Comparison of ENCODE assay signal across 17 cellular contexts in genomic region chr13:56561327-56561726, GRCh38.
DNase-seq lines count a peak whose midpoint lies in the region; ATAC-seq and TF ChIP-seq lines count a peak whose summit lies in the region.
"Had no signal": no experiment of that assay in that cellular context is flagged by ENCODE, and none has a peak within 500 bp of the region (broad histone marks: within the 10 kb centered on the region; RNA-seq: fewer than 3 reads in every experiment).

No MANE protein-coding gene starts in this region.

- no peaks in the 10 kb centered on the region for H3K36me3 ChIP-seq in neural cell (ENCODE audit: insufficient read depth, low read length)
- H3K36me3 ChIP-seq: Peyer's patch, upper lobe of right lung had no signal

- no peak overlapping the region for H2AFZ ChIP-seq in neural cell (ENCODE audit: low read depth, low read length)

- H3K79me2 ChIP-seq in neural cell (replicated peaks; ENCODE audit: insufficient read depth, low read length), result no peaks in the 10 kb centered on the region

- TF ChIP-seq CTCF in LNCAP (IDR thresholded peaks at IDR 0.05) (peak; percentile 59), neural cell (IDR thresholded peaks at IDR 0.05; ENCODE audit: poor library complexity, severe bottlenecking) (peak; percentile 26)

- no peak for ATAC-seq in GM18517 (IDR thresholded peaks at IDR 0.05; ENCODE audit: unreplicated experiment)
- ATAC-seq: upper lobe of right lung had no signal

- H3K4me2 ChIP-seq in neural cell (ENCODE audit: low read length), result no peak overlapping the region

- H3K9me2 ChIP-seq in neural cell (ENCODE audit: insufficient read depth, low read length), result no peaks in the 10 kb centered on the region

- no peaks in the 10 kb centered on the region for H3F3A ChIP-seq in neural cell (ENCODE audit: insufficient read depth, low read length, poor library complexity, severe bottlenecking)

- no peak overlapping the region for H3K4me3 ChIP-seq in neural cell (ENCODE audit: low read length)
- H3K4me3 ChIP-seq: Peyer's patch, upper lobe of right lung had no signal

- H3K27ac ChIP-seq in neural cell (ENCODE audit: low read length), result no peak overlapping the region
- H3K27ac ChIP-seq: Peyer's patch, upper lobe of right lung had no signal

- H3K27me3 ChIP-seq in neural cell (ENCODE audit: insufficient read depth, low read depth, low read length), result no peaks in the 10 kb centered on the region
- H3K27me3 ChIP-seq: Peyer's patch, upper lobe of right lung had no signal

- TF ChIP-seq RAD21 in neural cell (conservative IDR thresholded peaks at IDR 0.05), result no peak

- H4K20me1 ChIP-seq in neural cell (ENCODE audit: insufficient read depth), result no peaks in the 10 kb centered on the region

- no peak overlapping the region for H3K9ac ChIP-seq in neural cell (ENCODE audit: low read length)

- no peaks in the 10 kb centered on the region for H3K9me3 ChIP-seq in neural cell (ENCODE audit: low read length)
- H3K9me3 ChIP-seq: Peyer's patch, upper lobe of right lung had no signal

- peak; percentile 0 to 42 for DNase-seq in NCI-H524 (lab: John Stamatoyannopoulos, UW)
- DNase-seq in NCI-H524 treated with DMSO at 0.1 percent for 48 hours (lab: John Stamatoyannopoulos, UW), result no peak
- DNase-seq in SW480 (ENCODE audit: low spot score), result peak; percentile 33
- no peak for DNase-seq in cerebellar cortex (ENCODE audit: low spot score)
- DNase-seq in activated CD4-positive, alpha-beta T cell treated with anti-CD3 and anti-CD28 coated beads for 1 hour, result no peak
- DNase-seq: activated CD8-positive, alpha-beta memory T cell treated with anti-CD3 and anti-CD28 coated beads for 24 hours; activated gamma-delta T cell; DMS79; foreskin fibroblast; kidney; NCI-H2029 treated with DMSO at 0.1 percent for 48 hours; Peyer's patch; stimulated activated CD4-positive, alpha-beta T cell treated with anti-CD3 and anti-CD28 coated beads, Interleukin-2, amount 100 ng/mL, for 24 hours; upper lobe of right lung had no signal

- TF ChIP-seq EP300 in neural cell (conservative IDR thresholded peaks at IDR 0.05; ENCODE audit: poor library complexity, severe bottlenecking), result no peak

TF ChIP-seq in neural cell, 6 proteins besides CTCF, POLR2A, EP300 and RAD21:
- no peak for TF ChIP-seq EZH2 (IDR thresholded peaks at IDR 0.05; ENCODE audit: borderline replicate concordance, insufficient read depth, low read length, poor library complexity, severe bottlenecking)
- no peak for TF ChIP-seq MXI1 (conservative IDR thresholded peaks at IDR 0.05; ENCODE audit: poor library complexity, severe bottlenecking)
- no peak for TF ChIP-seq SMC3 (conservative IDR thresholded peaks at IDR 0.05; ENCODE audit: poor library complexity)
- no peak for TF ChIP-seq POLR2AphosphoS5 (IDR thresholded peaks at IDR 0.05)
- no peak for TF ChIP-seq TAF1 (IDR thresholded peaks at IDR 0.05; ENCODE audit: low read depth)
- no peak for TF ChIP-seq REST (IDR thresholded peaks at IDR 0.05; ENCODE audit: borderline replicate concordance)

Comparison
In these comparisons a context has a peak if more than half of its experiments do, and no peak if none do; other contexts are left out.
1. DNase-seq: peak in NCI-H524 (2 of 2) and SW480 (single experiment); none in NCI-H524 treated with DMSO at 0.1 percent for 48 hours (single experiment), cerebellar cortex (single experiment) and activated CD4-positive, alpha-beta T cell treated with anti-CD3 and anti-CD28 coated beads for 1 hour (single experiment).